Comparison of ENCODE assay signal across 7 cellular contexts in the genomic region with DNA sequence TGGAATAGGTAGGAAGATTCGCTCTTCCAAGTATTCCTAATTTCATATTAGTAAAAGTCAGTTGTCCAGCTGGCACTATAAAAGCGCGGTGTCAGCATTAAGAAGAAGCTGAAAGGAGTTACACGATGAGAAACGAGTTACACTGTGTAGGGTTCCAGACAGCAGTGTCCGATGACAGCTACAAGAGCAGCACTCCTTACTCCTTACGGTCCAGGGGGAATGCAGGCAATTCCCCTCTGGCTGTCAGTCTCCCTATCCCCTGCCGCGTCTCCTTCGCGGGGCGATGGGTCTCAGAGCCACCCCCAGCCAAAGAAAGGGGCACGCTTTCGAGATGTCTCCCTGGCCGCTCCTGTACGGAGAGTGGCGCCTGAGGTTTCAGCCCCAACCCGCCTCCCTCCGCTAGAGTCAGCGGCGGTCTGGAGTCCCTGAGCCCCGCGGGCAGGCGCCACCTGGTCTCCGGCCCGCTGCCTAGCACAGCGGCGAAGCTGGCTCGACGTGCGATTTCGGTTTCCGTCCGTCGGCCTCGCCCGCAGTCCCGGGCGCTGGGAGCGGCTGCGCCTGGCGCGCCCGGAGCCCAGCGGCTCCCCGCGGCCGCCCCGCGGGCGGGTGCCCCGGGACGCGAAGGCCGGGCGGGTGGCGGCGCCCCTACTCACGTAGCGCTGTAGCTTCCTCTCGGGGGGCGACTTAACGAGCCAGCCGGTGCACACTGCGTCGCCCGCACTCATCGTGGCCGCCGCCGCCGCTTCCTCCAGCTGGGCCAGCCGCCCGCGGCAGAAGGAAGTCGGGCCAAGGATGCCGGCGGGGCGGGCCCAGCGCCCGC. TPM values are rescaled to one million over a fixed set of nuclear protein-coding genes. Genes with fewer than 3 reads are reported as not detected.
DNase-seq lines count a peak whose midpoint lies in the region; ATAC-seq and TF ChIP-seq lines count a peak whose summit lies in the region.

A gene with protein sequence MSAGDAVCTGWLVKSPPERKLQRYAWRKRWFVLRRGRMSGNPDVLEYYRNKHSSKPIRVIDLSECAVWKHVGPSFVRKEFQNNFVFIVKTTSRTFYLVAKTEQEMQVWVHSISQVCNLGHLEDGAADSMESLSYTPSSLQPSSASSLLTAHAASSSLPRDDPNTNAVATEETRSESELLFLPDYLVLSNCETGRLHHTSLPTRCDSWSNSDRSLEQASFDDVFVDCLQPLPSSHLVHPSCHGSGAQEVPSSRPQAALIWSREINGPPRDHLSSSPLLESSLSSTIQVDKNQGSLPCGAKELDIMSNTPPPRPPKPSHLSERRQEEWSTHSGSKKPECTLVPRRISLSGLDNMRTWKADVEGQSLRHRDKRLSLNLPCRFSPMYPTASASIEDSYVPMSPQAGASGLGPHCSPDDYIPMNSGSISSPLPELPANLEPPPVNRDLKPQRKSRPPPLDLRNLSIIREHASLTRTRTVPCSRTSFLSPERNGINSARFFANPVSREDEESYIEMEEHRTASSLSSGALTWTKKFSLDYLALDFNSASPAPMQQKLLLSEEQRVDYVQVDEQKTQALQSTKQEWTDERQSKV (minus strand): TSS at position 777 of the 820 bp plus-strand sequence. CDS start 52 bp downstream, at position 725.

- H3K4me1 Mint-ChIP-seq in activated naive CD8-positive, alpha-beta T cell (ENCODE audit: low read depth), result peaks cover 27% of the 10 kb centered on the region

- peak within 1 kb of the TSS; percentile 83 for H3K4me3 Mint-ChIP-seq in activated naive CD8-positive, alpha-beta T cell

- H3K4me1 ChIP-seq in NT2/D1 (ENCODE audit: insufficient read depth, insufficient read length) (no peaks in the 10 kb centered on the region), right atrium auricular region (peaks cover 0 to 7% of the 10 kb centered on the region in 2 donors)

- peak; percentile 69 for ATAC-seq in GM18511 (IDR thresholded peaks at IDR 0.05; ENCODE audit: unreplicated experiment)
- peak; percentile 72 for ATAC-seq in HG02759 (IDR thresholded peaks at IDR 0.05; ENCODE audit: unreplicated experiment)
- no peak for ATAC-seq in GM21576 (IDR thresholded peaks at IDR 0.05; ENCODE audit: unreplicated experiment)

- no peaks in the 10 kb centered on the region for H3K36me3 Mint-ChIP-seq in activated naive CD8-positive, alpha-beta T cell

- H3K27me3 Mint-ChIP-seq in activated naive CD8-positive, alpha-beta T cell, result no peaks in the 10 kb centered on the region

- H3K36me3 ChIP-seq in NT2/D1 (ENCODE audit: insufficient read depth, insufficient read length, low read length) (no peaks in the 10 kb centered on the region), right atrium auricular region (no peaks in the 10 kb centered on the region)

- peak within 1 kb of the TSS; percentile 42 for H3K9ac ChIP-seq in NT2/D1 (ENCODE audit: insufficient read length, low read depth)

- H3K9me3 Mint-ChIP-seq in activated naive CD8-positive, alpha-beta T cell (ENCODE audit: low read depth), result no peaks in the 10 kb centered on the region

- H3K27me3 ChIP-seq in NT2/D1 (ENCODE audit: insufficient read depth, insufficient read length) (peaks cover 37% of the 10 kb centered on the region), right atrium auricular region (no peaks in the 10 kb centered on the region)

- peak within 1 kb of the TSS; percentile 72 for H3K27ac Mint-ChIP-seq in activated naive CD8-positive, alpha-beta T cell

- H3K4me3 ChIP-seq in NT2/D1 (ENCODE audit: insufficient read length, low read depth), result peak within 1 kb of the TSS; percentile 34
- H3K4me3 ChIP-seq in right atrium auricular region, result peak within 1 kb of the TSS; percentile 56 to 58
- H3K4me3 ChIP-seq in retinal pigment epithelial cell (ENCODE audit: low read length), result peak within 1 kb of the TSS; percentile 29

- H3K9me3 ChIP-seq in NT2/D1 (ENCODE audit: insufficient read depth, low read length) (no peaks in the 10 kb centered on the region), right atrium auricular region (peaks cover 0 to 4% of the 10 kb centered on the region in 2 donors)

- no peak for DNase-seq in NT2/D1 (ENCODE audit: low read depth, low spot score)
- no peak for DNase-seq in right atrium auricular region (ENCODE audit: low spot score)
- no peak for DNase-seq in retinal pigment epithelial cell (ENCODE audit: low read depth)

- TF ChIP-seq CTCF in right atrium auricular region (IDR thresholded peaks at IDR 0.05) (no peak), retinal pigment epithelial cell (conservative IDR thresholded peaks at IDR 0.05; ENCODE audit: low read depth, low read length) (no peak)

- H3K27ac ChIP-seq in right atrium auricular region, result peak within 1 kb of the TSS; percentile 83 to 93

RNA-seq across cellular contexts. Expression of the gene that starts here (rescaled TPM):
- 10 to 100 TPM; 13.5 to 16.9 TPM for total RNA-seq in right atrium auricular region
